Comparison of ENCODE assay signal across 3 cellular contexts in genomic region chr7:156109076-156109475, GRCh38.
"Had no signal": no experiment of that assay in that cellular context is flagged by ENCODE, and none has a peak within 500 bp of the region (broad histone marks: within the 10 kb centered on the region; RNA-seq: fewer than 3 reads in every experiment).

No MANE protein-coding gene starts in this region.

- ATAC-seq: GM12878 had no signal

- DNase-seq: GDM1, GF-D8 had no signal
